1 cellular context compared by ENCODE assay signal in the genomic region with DNA sequence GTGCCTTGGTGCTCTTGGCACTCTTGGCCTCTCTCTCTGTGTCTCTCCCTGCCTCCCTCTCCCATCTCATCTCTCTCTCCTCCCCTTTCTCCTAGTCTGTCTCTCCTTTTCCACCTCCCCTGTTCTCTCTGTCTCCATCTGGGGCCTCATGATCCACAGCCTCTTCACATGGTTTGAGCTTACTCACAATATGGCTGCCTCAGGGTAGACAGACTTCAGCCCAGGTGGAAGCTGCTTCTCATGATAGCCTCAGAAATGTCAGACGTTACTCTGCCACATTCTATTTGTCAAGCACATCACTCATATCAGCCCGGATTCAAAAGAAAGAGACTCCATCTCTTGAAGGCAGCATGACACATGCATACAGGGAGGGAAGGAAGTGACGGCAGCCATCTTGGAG.
TF ChIP-seq lines count a peak whose summit lies in the region.

No MANE protein-coding gene starts in this region.

TF ChIP-seq in H1, 55 proteins besides CTCF, POLR2A, EP300 and RAD21:
- TF ChIP-seq GTF2F1 (IDR thresholded peaks at IDR 0.05; ENCODE audit: borderline replicate concordance, low read depth, low read length) (no peak), PHF8 (conservative IDR thresholded peaks at IDR 0.05; ENCODE audit: low read depth, low read length) (no peak), NRF1 (IDR thresholded peaks at IDR 0.05; ENCODE audit: low read depth, low read length) (no peak), CHD2 (IDR thresholded peaks at IDR 0.05; ENCODE audit: low read length) (no peak), BRCA1 (IDR thresholded peaks at IDR 0.05; ENCODE audit: low read depth, low read length) (no peak)
- TF ChIP-seq, protein P1, sequence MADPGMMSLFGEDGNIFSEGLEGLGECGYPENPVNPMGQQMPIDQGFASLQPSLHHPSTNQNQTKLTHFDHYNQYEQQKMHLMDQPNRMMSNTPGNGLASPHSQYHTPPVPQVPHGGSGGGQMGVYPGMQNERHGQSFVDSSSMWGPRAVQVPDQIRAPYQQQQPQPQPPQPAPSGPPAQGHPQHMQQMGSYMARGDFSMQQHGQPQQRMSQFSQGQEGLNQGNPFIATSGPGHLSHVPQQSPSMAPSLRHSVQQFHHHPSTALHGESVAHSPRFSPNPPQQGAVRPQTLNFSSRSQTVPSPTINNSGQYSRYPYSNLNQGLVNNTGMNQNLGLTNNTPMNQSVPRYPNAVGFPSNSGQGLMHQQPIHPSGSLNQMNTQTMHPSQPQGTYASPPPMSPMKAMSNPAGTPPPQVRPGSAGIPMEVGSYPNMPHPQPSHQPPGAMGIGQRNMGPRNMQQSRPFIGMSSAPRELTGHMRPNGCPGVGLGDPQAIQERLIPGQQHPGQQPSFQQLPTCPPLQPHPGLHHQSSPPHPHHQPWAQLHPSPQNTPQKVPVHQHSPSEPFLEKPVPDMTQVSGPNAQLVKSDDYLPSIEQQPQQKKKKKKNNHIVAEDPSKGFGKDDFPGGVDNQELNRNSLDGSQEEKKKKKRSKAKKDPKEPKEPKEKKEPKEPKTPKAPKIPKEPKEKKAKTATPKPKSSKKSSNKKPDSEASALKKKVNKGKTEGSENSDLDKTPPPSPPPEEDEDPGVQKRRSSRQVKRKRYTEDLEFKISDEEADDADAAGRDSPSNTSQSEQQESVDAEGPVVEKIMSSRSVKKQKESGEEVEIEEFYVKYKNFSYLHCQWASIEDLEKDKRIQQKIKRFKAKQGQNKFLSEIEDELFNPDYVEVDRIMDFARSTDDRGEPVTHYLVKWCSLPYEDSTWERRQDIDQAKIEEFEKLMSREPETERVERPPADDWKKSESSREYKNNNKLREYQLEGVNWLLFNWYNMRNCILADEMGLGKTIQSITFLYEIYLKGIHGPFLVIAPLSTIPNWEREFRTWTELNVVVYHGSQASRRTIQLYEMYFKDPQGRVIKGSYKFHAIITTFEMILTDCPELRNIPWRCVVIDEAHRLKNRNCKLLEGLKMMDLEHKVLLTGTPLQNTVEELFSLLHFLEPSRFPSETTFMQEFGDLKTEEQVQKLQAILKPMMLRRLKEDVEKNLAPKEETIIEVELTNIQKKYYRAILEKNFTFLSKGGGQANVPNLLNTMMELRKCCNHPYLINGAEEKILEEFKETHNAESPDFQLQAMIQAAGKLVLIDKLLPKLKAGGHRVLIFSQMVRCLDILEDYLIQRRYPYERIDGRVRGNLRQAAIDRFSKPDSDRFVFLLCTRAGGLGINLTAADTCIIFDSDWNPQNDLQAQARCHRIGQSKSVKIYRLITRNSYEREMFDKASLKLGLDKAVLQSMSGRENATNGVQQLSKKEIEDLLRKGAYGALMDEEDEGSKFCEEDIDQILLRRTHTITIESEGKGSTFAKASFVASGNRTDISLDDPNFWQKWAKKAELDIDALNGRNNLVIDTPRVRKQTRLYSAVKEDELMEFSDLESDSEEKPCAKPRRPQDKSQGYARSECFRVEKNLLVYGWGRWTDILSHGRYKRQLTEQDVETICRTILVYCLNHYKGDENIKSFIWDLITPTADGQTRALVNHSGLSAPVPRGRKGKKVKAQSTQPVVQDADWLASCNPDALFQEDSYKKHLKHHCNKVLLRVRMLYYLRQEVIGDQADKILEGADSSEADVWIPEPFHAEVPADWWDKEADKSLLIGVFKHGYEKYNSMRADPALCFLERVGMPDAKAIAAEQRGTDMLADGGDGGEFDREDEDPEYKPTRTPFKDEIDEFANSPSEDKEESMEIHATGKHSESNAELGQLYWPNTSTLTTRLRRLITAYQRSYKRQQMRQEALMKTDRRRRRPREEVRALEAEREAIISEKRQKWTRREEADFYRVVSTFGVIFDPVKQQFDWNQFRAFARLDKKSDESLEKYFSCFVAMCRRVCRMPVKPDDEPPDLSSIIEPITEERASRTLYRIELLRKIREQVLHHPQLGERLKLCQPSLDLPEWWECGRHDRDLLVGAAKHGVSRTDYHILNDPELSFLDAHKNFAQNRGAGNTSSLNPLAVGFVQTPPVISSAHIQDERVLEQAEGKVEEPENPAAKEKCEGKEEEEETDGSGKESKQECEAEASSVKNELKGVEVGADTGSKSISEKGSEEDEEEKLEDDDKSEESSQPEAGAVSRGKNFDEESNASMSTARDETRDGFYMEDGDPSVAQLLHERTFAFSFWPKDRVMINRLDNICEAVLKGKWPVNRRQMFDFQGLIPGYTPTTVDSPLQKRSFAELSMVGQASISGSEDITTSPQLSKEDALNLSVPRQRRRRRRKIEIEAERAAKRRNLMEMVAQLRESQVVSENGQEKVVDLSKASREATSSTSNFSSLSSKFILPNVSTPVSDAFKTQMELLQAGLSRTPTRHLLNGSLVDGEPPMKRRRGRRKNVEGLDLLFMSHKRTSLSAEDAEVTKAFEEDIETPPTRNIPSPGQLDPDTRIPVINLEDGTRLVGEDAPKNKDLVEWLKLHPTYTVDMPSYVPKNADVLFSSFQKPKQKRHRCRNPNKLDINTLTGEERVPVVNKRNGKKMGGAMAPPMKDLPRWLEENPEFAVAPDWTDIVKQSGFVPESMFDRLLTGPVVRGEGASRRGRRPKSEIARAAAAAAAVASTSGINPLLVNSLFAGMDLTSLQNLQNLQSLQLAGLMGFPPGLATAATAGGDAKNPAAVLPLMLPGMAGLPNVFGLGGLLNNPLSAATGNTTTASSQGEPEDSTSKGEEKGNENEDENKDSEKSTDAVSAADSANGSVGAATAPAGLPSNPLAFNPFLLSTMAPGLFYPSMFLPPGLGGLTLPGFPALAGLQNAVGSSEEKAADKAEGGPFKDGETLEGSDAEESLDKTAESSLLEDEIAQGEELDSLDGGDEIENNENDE (IDR thresholded peaks at IDR 0.05; ENCODE audit: insufficient replicate concordance, low read length) = no peak
